In the genomic region with DNA sequence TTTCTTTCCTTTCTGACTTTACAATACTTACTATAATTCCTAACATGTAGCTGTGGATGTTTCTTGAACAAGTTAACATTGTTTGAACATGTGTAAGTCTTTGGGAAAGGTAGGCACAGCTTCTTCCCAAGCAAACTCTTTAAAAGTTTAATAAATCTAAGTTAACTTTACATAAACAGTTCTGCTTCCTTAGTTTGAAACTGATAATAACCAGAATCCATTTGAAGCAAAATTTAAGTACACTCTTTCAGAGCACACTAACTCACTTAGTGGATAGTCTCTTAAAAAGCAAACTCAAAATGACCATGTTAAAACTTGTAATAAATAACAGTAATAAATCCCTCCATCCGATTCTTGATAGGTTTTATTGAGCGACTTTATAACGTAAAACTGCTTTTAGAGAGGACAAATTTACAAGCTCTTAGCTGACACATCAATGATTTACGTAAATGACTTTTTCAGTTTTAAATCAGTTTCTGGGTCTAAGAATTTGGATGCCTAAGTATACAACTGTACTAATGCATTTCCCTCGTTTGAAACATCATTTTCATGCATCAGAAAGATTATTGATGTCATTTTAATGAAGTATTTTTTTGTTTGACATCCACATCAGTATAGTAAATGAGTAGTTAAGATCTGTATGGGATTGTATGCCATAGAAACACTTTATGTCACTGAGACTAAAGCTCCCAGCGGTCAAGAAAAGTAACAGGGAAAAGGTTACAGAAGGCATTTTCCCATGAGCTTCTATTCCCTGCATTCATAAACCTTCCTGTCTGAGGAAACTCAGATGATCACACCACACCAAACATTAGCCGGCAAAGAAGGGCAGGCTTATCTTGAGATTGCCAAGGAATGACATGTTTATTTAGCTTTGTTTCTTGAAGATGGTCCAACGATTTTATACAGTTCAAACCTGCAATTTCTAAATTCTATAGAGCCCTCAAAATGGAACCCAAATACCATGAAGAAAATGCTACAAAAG, we compare ENCODE assay signal across 1 cellular context.
TF ChIP-seq lines count a peak whose summit lies in the region.

No MANE protein-coding gene starts in this region.

TF ChIP-seq in IMR-90, 13 proteins besides CTCF, POLR2A, EP300 and RAD21 (continued from another document):
- TF ChIP-seq, protein P1, sequence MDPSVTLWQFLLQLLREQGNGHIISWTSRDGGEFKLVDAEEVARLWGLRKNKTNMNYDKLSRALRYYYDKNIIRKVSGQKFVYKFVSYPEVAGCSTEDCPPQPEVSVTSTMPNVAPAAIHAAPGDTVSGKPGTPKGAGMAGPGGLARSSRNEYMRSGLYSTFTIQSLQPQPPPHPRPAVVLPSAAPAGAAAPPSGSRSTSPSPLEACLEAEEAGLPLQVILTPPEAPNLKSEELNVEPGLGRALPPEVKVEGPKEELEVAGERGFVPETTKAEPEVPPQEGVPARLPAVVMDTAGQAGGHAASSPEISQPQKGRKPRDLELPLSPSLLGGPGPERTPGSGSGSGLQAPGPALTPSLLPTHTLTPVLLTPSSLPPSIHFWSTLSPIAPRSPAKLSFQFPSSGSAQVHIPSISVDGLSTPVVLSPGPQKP (IDR thresholded peaks at IDR 0.05; ENCODE audit: borderline replicate concordance, low read depth, low read length), result no peak
- TF ChIP-seq NFE2L2 (IDR thresholded peaks at IDR 0.05; ENCODE audit: low read depth, low read length) (no peak), MAFK (IDR thresholded peaks at IDR 0.05; ENCODE audit: low read depth, low read length) (no peak), SMC3 (IDR thresholded peaks at IDR 0.05; ENCODE audit: low read depth, low read length) (no peak), MXI1 (IDR thresholded peaks at IDR 0.05; ENCODE audit: borderline replicate concordance, low read depth, low read length) (no peak), BHLHE40 (IDR thresholded peaks at IDR 0.05; ENCODE audit: low read depth, low read length) (no peak), CHD1 (IDR thresholded peaks at IDR 0.05; ENCODE audit: low read depth, low read length) (no peak)
